13 cellular contexts compared by ENCODE assay signal in the genomic region with DNA sequence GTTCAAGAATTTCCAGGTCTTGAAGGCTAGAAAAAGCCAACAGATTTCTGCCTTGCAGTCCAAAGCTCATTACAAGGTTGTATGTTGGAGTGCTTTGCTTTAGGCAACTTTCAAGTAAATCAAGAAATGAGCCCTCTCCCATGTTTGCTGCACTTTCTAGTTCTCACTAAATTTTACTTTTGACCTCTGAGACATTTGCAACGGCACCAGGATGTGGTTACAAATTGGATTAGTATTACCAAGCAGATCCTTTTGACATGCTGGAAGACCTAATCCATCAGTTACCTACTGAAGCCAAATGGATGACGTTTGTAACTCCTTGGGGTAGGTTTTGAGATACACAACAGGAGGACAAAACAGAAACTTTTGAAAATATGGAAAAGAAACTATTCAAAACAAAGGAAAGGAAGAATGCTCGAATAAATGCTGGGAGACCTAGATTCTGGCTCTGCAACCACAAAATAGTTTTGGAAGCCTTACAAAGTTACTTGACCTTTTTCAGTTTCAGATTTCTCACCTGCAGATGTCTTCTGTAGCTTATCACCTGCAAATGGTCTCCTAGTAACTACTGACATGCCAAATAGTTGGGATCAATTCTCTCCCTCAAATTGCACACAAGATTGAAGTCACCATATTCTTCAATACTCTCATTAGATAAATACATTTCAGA.
DNase-seq lines count a peak whose midpoint lies in the region; ATAC-seq and TF ChIP-seq lines count a peak whose summit lies in the region.
"Had no signal": no experiment of that assay in that cellular context is flagged by ENCODE, and none has a peak within 500 bp of the region (broad histone marks: within the 10 kb centered on the region; RNA-seq: fewer than 3 reads in every experiment).

No MANE protein-coding gene starts in this region.

- ATAC-seq in GM19328 (IDR thresholded peaks at IDR 0.05; ENCODE audit: unreplicated experiment) (peak; percentile 37), HG02642 (IDR thresholded peaks at IDR 0.05; ENCODE audit: poor library complexity, unreplicated experiment) (peak; percentile 52), HG03460 (IDR thresholded peaks at IDR 0.05; ENCODE audit: unreplicated experiment) (peak; percentile 59)

- DNase-seq in neural progenitor cell (ENCODE audit: low spot score) (no peak), NCI-H345 (lab: John Stamatoyannopoulos, UW) (no peak), ureter (ENCODE audit: low spot score) (no peak), HuH-7 (ENCODE audit: low spot score) (no peak)
- no peak for DNase-seq in activated T-helper 2 cell treated with anti-CD3 and anti-CD28 coated beads, Interferon-gamma antibody, Interleukin-2, Interleukin-4, amounts not matched to agents 10 μg/mL and 5 μg/mL and 100 μg/mL, durations not matched to agents 14 hours and 24 hours and 36 hours (ENCODE audit: low spot score)
- DNase-seq: activated CD4-positive, alpha-beta T cell treated with anti-CD3 and anti-CD28 coated beads, Interleukin-2, amount 50 U/mL, for 1 hour; ovary had no signal

- H3K9me3 ChIP-seq in neural progenitor cell (ENCODE audit: low read depth), result no peaks in the 10 kb centered on the region
- H3K9me3 ChIP-seq: ascending aorta, HAP-1, ovary had no signal

- H3K27ac ChIP-seq in neural progenitor cell, result peak overlapping the region; percentile 96
- H3K27ac ChIP-seq: ascending aorta, epithelial cell of prostate, ovary had no signal

- peaks cover 7% of the 10 kb centered on the region for H3K27me3 Mint-ChIP-seq in neural progenitor cell (ENCODE audit: insufficient read depth, low read depth)
- no peaks in the 10 kb centered on the region for H3K27me3 Mint-ChIP-seq in activated T-helper 2 cell treated with anti-CD3 and anti-CD28 coated beads, Interferon-gamma antibody, Interleukin-2, Interleukin-4, amounts not matched to agents 10 μg/mL and 5 μg/mL and 100 μg/mL, durations not matched to agents 14 hours and 24 hours and 36 hours (ENCODE audit: low read depth)

- peaks cover 2% of the 10 kb centered on the region for H3K9me3 Mint-ChIP-seq in neural progenitor cell
- no peaks in the 10 kb centered on the region for H3K9me3 Mint-ChIP-seq in activated T-helper 2 cell treated with anti-CD3 and anti-CD28 coated beads, Interferon-gamma antibody, Interleukin-2, Interleukin-4, amounts not matched to agents 10 μg/mL and 5 μg/mL and 100 μg/mL, durations not matched to agents 14 hours and 24 hours and 36 hours

- H3K4me3 Mint-ChIP-seq in neural progenitor cell, result no peak overlapping the region
- no peak overlapping the region for H3K4me3 Mint-ChIP-seq in activated T-helper 2 cell treated with anti-CD3 and anti-CD28 coated beads, Interferon-gamma antibody, Interleukin-2, Interleukin-4, amounts not matched to agents 10 μg/mL and 5 μg/mL and 100 μg/mL, durations not matched to agents 14 hours and 24 hours and 36 hours (ENCODE audit: low read depth)

- no peaks in the 10 kb centered on the region for H3K79me2 ChIP-seq in neural progenitor cell (ENCODE audit: low read depth)

- H3K36me3 ChIP-seq in neural progenitor cell, result no peaks in the 10 kb centered on the region
- H3K36me3 ChIP-seq: ascending aorta, HAP-1, ovary had no signal

- H3K27ac Mint-ChIP-seq in neural progenitor cell, result no peak overlapping the region
- no peak overlapping the region for H3K27ac Mint-ChIP-seq in activated T-helper 2 cell treated with anti-CD3 and anti-CD28 coated beads, Interferon-gamma antibody, Interleukin-2, Interleukin-4, amounts not matched to agents 10 μg/mL and 5 μg/mL and 100 μg/mL, durations not matched to agents 14 hours and 24 hours and 36 hours

- H2AFZ ChIP-seq in neural progenitor cell (replicated peaks), result no peak overlapping the region

- intact Hi-C loops in activated T-helper 2 cell treated with anti-CD3 and anti-CD28 coated beads, Interferon-gamma antibody, Interleukin-2, Interleukin-4, amounts not matched to agents 10 μg/mL and 5 μg/mL and 100 μg/mL, durations not matched to agents 14 hours and 24 hours and 36 hours (cut with micrococcal nuclease), result no loop called here

- peaks cover 32% of the 10 kb centered on the region for H3K4me1 Mint-ChIP-seq in neural progenitor cell
- peaks cover 12% of the 10 kb centered on the region for H3K4me1 Mint-ChIP-seq in activated T-helper 2 cell treated with anti-CD3 and anti-CD28 coated beads, Interferon-gamma antibody, Interleukin-2, Interleukin-4, amounts not matched to agents 10 μg/mL and 5 μg/mL and 100 μg/mL, durations not matched to agents 14 hours and 24 hours and 36 hours (ENCODE audit: low read depth)

- no peak overlapping the region for H3K4me3 ChIP-seq in neural progenitor cell
- H3K4me3 ChIP-seq: ascending aorta, HAP-1, ovary had no signal

- H3K4me2 ChIP-seq in neural progenitor cell, result no peak overlapping the region

- peaks cover 4% of the 10 kb centered on the region for H3K36me3 Mint-ChIP-seq in neural progenitor cell
- H3K36me3 Mint-ChIP-seq in activated T-helper 2 cell treated with anti-CD3 and anti-CD28 coated beads, Interferon-gamma antibody, Interleukin-2, Interleukin-4, amounts not matched to agents 10 μg/mL and 5 μg/mL and 100 μg/mL, durations not matched to agents 14 hours and 24 hours and 36 hours (ENCODE audit: low read depth), result no peaks in the 10 kb centered on the region

- H3K4me1 ChIP-seq in neural progenitor cell, result peaks cover 34% of the 10 kb centered on the region
- H3K4me1 ChIP-seq: ascending aorta had no signal

- peaks cover 37% of the 10 kb centered on the region for H3F3A ChIP-seq in neural progenitor cell (ENCODE audit: low read depth)

- no peak overlapping the region for H3K9ac ChIP-seq in neural progenitor cell

- H3K27me3 ChIP-seq in neural progenitor cell, result no peaks in the 10 kb centered on the region
- H3K27me3 ChIP-seq: ascending aorta, ovary had no signal

- H4K20me1 ChIP-seq in neural progenitor cell (ENCODE audit: low read depth), result no peaks in the 10 kb centered on the region

- no peak for TF ChIP-seq CTCF in neural progenitor cell (IDR thresholded peaks at IDR 0.05)
